In the genomic region with DNA sequence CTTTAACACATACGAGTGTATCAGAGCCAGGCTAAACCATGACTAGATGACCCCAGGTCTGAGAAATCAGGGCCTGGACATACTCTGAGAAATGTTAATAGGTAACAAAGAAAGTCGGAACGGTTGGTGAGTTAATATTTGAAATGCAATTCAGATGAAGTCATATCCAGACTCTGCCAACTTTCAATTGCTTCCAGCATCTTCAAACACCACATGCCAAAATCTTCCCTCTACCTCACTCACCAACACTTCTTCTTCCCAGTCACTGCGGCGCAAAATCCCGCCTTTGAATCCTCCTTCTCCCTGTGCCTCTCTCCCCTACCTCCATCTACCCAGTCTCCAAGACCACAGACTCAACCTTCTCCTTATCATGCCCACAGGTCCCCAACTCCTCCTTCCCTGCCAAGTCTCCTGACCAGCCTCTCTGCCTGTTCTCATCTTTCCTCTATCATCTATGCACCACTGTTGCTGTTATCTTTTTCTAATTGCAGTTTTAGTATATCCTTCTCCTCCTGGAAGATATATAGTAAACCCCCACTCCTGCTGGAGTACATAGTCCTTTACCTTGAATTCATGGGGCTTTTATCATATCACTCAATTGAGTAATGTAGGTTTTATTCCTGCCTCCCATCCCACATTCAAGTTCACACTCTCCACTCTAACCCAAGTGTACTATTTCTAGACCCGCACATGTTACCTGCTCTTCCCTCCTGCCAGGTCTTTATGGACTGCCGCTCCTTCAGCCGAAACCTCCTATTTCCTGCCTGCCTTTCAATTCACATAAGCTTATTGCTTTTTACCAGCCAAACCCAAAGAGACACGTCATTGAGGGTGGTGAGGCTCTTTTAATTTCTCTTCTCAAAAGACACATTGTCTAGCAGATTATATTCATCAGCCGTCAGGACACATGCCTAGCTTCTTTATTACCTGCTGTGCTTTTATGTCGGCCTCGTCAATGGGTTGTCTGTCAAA, we compare ENCODE assay signal across 12 cellular contexts. TPM values are rescaled to one million over a fixed set of nuclear protein-coding genes. Genes with fewer than 3 reads are reported as not detected.
A peak's percentile ranks its signal among the peaks of the same experiment; 100 is the strongest.
DNase-seq lines count a peak whose midpoint lies in the region; ATAC-seq, FAIRE-seq and TF ChIP-seq lines count a peak whose summit lies in the region.
"Had no signal": no experiment of that assay in that cellular context is flagged by ENCODE, and none has a peak within 500 bp of the region (broad histone marks: within the 10 kb centered on the region; RNA-seq: fewer than 3 reads in every experiment).

No MANE protein-coding gene starts in this region.

- TF ChIP-seq EP300 in esophagus muscularis mucosa (IDR thresholded peaks at IDR 0.05): no peak

- TF ChIP-seq CTCF in osteoblast (IDR thresholded peaks at IDR 0.05; ENCODE audit: extremely low read depth, low read depth, low read length) (no peak), esophagus muscularis mucosa (IDR thresholded peaks at IDR 0.05) (no peak)

- H3K9me3 ChIP-seq in osteoblast (ENCODE audit: low read depth, low read length) (no peaks in the 10 kb centered on the region), esophagus muscularis mucosa (no peaks in the 10 kb centered on the region)

- ATAC-seq in GM18520 (IDR thresholded peaks at IDR 0.05; ENCODE audit: unreplicated experiment) (no peak), GM21360 (IDR thresholded peaks at IDR 0.05; ENCODE audit: unreplicated experiment) (no peak)

- peaks cover 7% of the 10 kb centered on the region for H3K27me3 ChIP-seq in osteoblast (ENCODE audit: insufficient read depth, low read length)
- peaks cover 0 to under 1% (median 0%) of the 10 kb centered on the region in 4 donors for H3K27me3 ChIP-seq in esophagus muscularis mucosa

- peak overlapping the region; percentile 13 for H3K4me2 ChIP-seq in osteoblast (ENCODE audit: insufficient read depth, low read length)

- H3K4me1 ChIP-seq in osteoblast (ENCODE audit: insufficient read depth, low read length) (peaks cover 7% of the 10 kb centered on the region), esophagus muscularis mucosa (peaks cover 0 to 7% (median 2%) of the 10 kb centered on the region in 4 donors)

- FAIRE-seq in GM12892 (lab: Jason Lieb, UNC): no peak
- FAIRE-seq: islet of Langerhans had no signal

- H2AFZ ChIP-seq in osteoblast (ENCODE audit: low read length): peak overlapping the region; percentile 26

- H4K20me1 ChIP-seq in osteoblast (ENCODE audit: insufficient read depth, low read length): no peaks in the 10 kb centered on the region

- H3K4me3 ChIP-seq in osteoblast (ENCODE audit: insufficient read depth, low read length): no peak overlapping the region
- no peak overlapping the region for H3K4me3 ChIP-seq in esophagus muscularis mucosa

- H3K36me3 ChIP-seq in osteoblast (ENCODE audit: insufficient read depth, low read length) (no peaks in the 10 kb centered on the region), esophagus muscularis mucosa (no peaks in the 10 kb centered on the region)

- H3K27ac ChIP-seq in osteoblast (ENCODE audit: low read depth, low read length) (no peak overlapping the region), esophagus muscularis mucosa (replicated peaks in 1 of 4) (no peak overlapping the region)

- intact Hi-C loops in esophagus muscularis mucosa (cut with DNase I): no loop called here

- peak; percentile 47 for DNase-seq in GM04504 (ENCODE audit: low read depth)
- peak; percentile 73 for DNase-seq in RPMI7951 (ENCODE audit: low read depth)
- DNase-seq in fibroblast of peridontal ligament (ENCODE audit: extremely low read depth): peak; percentile 76
- peak; percentile 51 for DNase-seq in osteoblast (ENCODE audit: insufficient read length, low spot score, missing footprints)
- no peak for DNase-seq in esophagus muscularis mucosa (ENCODE audit: extremely low spot score)
- DNase-seq in GM12892 (ENCODE audit: insufficient read length): no peak
- DNase-seq: activated effector memory CD4-positive, alpha-beta T cell treated with Interleukin-2 at 50 U/mL for 16 hours; DMS53; MM.1S had no signal

- TF ChIP-seq POLR2A in esophagus muscularis mucosa (IDR thresholded peaks at IDR 0.05; ENCODE audit: low read depth) (no peak), GM12892 (IDR thresholded peaks at IDR 0.05; ENCODE audit: low read depth, low read length) (no peak)

- H3K79me2 ChIP-seq in osteoblast (ENCODE audit: insufficient read depth, low read length): no peaks in the 10 kb centered on the region

- WGBS in esophagus muscularis mucosa: 64% methylated on average over 13 of the region's 13 CpGs

RNA-seq across cellular contexts. Expression of a gene that starts 41.5 kb away (rescaled TPM):
- total RNA-seq in RPMI7951 (2014; rRNA removed; shearing (Covaris generic)): 13.6 and 16.5 TPM in 2 replicates
- 9.4 and 10.5 TPM in 2 replicates for total RNA-seq in osteoblast
- 10 to 100 TPM; 15.0 to 23.7 (median 18.2) TPM for total RNA-seq in esophagus muscularis mucosa
- polyA plus RNA-seq in GM12892 (2012; ENCODE audit: missing spikeins): 5.0 TPM

Comparison
In these comparisons a context has a peak if more than half of its experiments do, and no peak if none do; other contexts are left out.
1. DNase-seq: peak in GM04504 (single experiment), RPMI7951 (single experiment), fibroblast of peridontal ligament (single experiment) and osteoblast (single experiment); none in esophagus muscularis mucosa (single experiment) and GM12892 (single experiment).